Comparison of ENCODE assay signal across 30 cellular contexts in the genomic region with DNA sequence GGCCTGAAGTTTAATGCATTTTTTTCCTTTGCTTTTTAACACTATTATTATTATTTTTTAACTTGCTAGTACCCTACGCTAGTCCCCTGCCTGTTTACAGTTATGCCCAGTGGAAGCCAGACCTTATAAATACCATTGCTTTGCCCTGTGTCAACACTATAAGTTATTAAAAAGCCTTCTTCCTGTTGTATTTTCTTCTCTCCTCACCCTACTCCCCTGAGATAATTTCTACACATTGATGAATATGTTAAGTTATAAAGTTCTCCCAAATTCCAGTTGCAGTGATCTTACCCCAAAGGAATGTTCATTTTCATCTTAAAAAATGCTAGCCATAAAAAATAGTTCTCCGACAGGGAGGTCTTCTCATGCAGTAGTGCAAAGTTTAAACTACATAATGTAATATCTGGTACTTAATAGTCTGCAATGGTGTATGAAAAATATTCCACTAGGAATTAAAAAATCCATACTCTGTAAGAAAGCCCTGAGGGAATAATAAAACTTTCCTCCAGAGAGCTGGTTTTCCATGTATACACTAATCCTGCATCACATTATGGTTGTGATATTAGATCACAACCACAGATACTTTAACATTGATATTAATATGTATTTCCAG. TPM values are rescaled to one million over a fixed set of nuclear protein-coding genes. Genes with fewer than 3 reads are reported as not detected.
DNase-seq lines count a peak whose midpoint lies in the region; FAIRE-seq and TF ChIP-seq lines count a peak whose summit lies in the region.
"Had no signal": no experiment of that assay in that cellular context is flagged by ENCODE, and none has a peak within 500 bp of the region (broad histone marks: within the 10 kb centered on the region; RNA-seq: fewer than 3 reads in every experiment).

No MANE protein-coding gene starts in this region.

- H3K27me3 Mint-ChIP-seq in HFFc6 (ENCODE audit: insufficient read depth) = no peaks in the 10 kb centered on the region; the same call in 1 of the 2 replicates
- H3K27me3 Mint-ChIP-seq: activated CD4-positive, alpha-beta T cell treated with anti-CD3 and anti-CD28 coated beads for 36 hours had no signal

- H3K9me3 ChIP-seq in neuronal stem cell (replicated peaks in 1 of 2; ENCODE audit: control insufficient read depth in 2 of 2, insufficient read depth in 1 of 2, low read depth in 1 of 2, low read length in 2 of 2) (no peaks in the 10 kb centered on the region), tibial artery (no peaks in the 10 kb centered on the region)
- H3K9me3 ChIP-seq: lower lobe of right lung, MG63, ovary, transverse colon had no signal

- H3K27ac Mint-ChIP-seq in HFFc6 = peak overlapping the region; percentile 6; the same call in 1 of the 2 replicates
- H3K27ac Mint-ChIP-seq: activated CD4-positive, alpha-beta T cell treated with anti-CD3 and anti-CD28 coated beads for 36 hours; activated CD8-positive, alpha-beta T cell treated with anti-CD3 and anti-CD28 coated beads, Interleukin-2, amount 10 ng/mL, durations not matched to agents 7 days and 5 days; activated naive CD4-positive, alpha-beta T cell treated with anti-CD3 and anti-CD28 coated beads, Interleukin-2, amount 50 U/mL, for 72 hours; CD14-positive monocyte; natural killer cell had no signal

- no peaks in the 10 kb centered on the region for H3K4me1 ChIP-seq in neuronal stem cell (ENCODE audit: control insufficient read depth in 2 of 2, insufficient read depth in 1 of 2, low read depth in 1 of 2, low read length in 2 of 2)
- peaks cover 0 to 1% (median 0%) of the 10 kb centered on the region in 4 donors for H3K4me1 ChIP-seq in tibial artery
- H3K4me1 ChIP-seq: lower lobe of right lung, transverse colon had no signal

- H3K9me3 Mint-ChIP-seq in HFFc6 = no peaks in the 10 kb centered on the region
- H3K9me3 Mint-ChIP-seq: activated naive CD4-positive, alpha-beta T cell treated with anti-CD3 and anti-CD28 coated beads, Interleukin-2, amount 50 U/mL, for 72 hours; natural killer cell had no signal

- no peak overlapping the region for H4K91ac ChIP-seq in neuronal stem cell (ENCODE audit: low read depth, low read length, poor library complexity)

- no peak for TF ChIP-seq POLR2A in GM12892 (IDR thresholded peaks at IDR 0.05; ENCODE audit: low read depth, low read length)

- no peak overlapping the region for H3K18ac ChIP-seq in neuronal stem cell (ENCODE audit: low read length)

- H3K23ac ChIP-seq in neuronal stem cell (ENCODE audit: low read depth, low read length, poor library complexity) = no peak overlapping the region

- no peak overlapping the region for H4K8ac ChIP-seq in neuronal stem cell (ENCODE audit: low read depth, low read length)

- H2BK12ac ChIP-seq in neuronal stem cell (ENCODE audit: low read length) = no peak overlapping the region

- no peak overlapping the region for H3K27ac ChIP-seq in neuronal stem cell (replicated peaks; ENCODE audit: low read length)
- H3K27ac ChIP-seq in tibial artery = no peak overlapping the region
- H3K27ac ChIP-seq: lower lobe of right lung, ovary, transverse colon, VCaP had no signal

- H3K36me3 ChIP-seq in neuronal stem cell (replicated peaks in 1 of 2; ENCODE audit: control insufficient read depth in 2 of 2, insufficient read depth in 2 of 2, low read length in 2 of 2) = peaks cover 0 to 4% of the 10 kb centered on the region in 2 donors
- H3K36me3 ChIP-seq in tibial artery = peaks cover 6 to 7% (median 7%) of the 10 kb centered on the region in 3 donors
- H3K36me3 ChIP-seq: MG63, ovary had no signal

- no peak overlapping the region for H2AFZ ChIP-seq in neuronal stem cell (ENCODE audit: low read length)

- no peak overlapping the region for H2BK120ac ChIP-seq in neuronal stem cell (ENCODE audit: low read depth, low read length)

- H2BK15ac ChIP-seq in neuronal stem cell (ENCODE audit: low read length) = no peak overlapping the region

- H3K14ac ChIP-seq in neuronal stem cell (ENCODE audit: low read length) = no peak overlapping the region

- H2BK5ac ChIP-seq in neuronal stem cell (ENCODE audit: low read length) = no peak overlapping the region

- TF ChIP-seq CTCF in HFFc6 (IDR thresholded peaks at IDR 0.05) = no peak
- no peak for TF ChIP-seq CTCF in tibial artery (IDR thresholded peaks at IDR 0.05)

- no peak overlapping the region for H3K4ac ChIP-seq in neuronal stem cell (ENCODE audit: low read length)

- H3K4me3 ChIP-seq in neuronal stem cell (ENCODE audit: low read length in 2 of 2) (no peak overlapping the region), tibial artery (no peak overlapping the region)
- H3K4me3 ChIP-seq: lower lobe of right lung, MG63, ovary, transverse colon had no signal

- H3K9ac ChIP-seq in neuronal stem cell (ENCODE audit: low read depth, low read length, poor library complexity) = no peak overlapping the region

- no peak for FAIRE-seq in GM12892 (lab: Jason Lieb, UNC)
- FAIRE-seq: GM19239 had no signal

- DNase-seq in HFFc6 (no peak), astrocyte of the hippocampus (ENCODE audit: low read depth, low spot score) (peak; percentile 4), hepatic stellate cell (ENCODE audit: low spot score) (peak; percentile 8), UCSD-AML1 (lab: John Stamatoyannopoulos, UW; ENCODE audit: unreplicated experiment) (no peak), GM12892 (ENCODE audit: insufficient read length) (no peak), neuronal stem cell (ENCODE audit: low spot score) (no peak), tibial artery (no peak)
- DNase-seq: activated CD4-positive, alpha-beta T cell treated with anti-CD3 and anti-CD28 coated beads for 36 hours; activated CD8-positive, alpha-beta T cell treated with anti-CD3 and anti-CD28 coated beads, Interleukin-2, amount 10 ng/mL, durations not matched to agents 7 days and 5 days; activated effector memory CD4-positive, alpha-beta T cell treated with Interleukin-2 at 50 U/mL for 16 hours; caudate nucleus; DMS79; GOT3; hippocampal formation; KG1; lower lobe of right lung; MG63; natural killer cell; NCI-H1105; NCI-H187 treated with DMSO at 0.1 percent for 48 hours; NCI-H526; ovary; SHP77; stimulated activated CD4-positive, alpha-beta T cell treated with anti-CD3 and anti-CD28 coated beads, Interleukin-15, amount 100 ng/mL, for 24 hours; stimulated activated CD4-positive, alpha-beta T cell treated with anti-CD3 and anti-CD28 coated beads, Interleukin-4, amount 100 ng/mL, for 4 hours; transverse colon had no signal

- H3K27me3 ChIP-seq in neuronal stem cell (ENCODE audit: control insufficient read depth in 3 of 3, insufficient read depth in 3 of 3, low read depth in 1 of 3, low read length in 3 of 3) (no peaks in the 10 kb centered on the region), tibial artery (no peaks in the 10 kb centered on the region)
- H3K27me3 ChIP-seq: MG63, ovary, transverse colon had no signal

- H3K36me3 Mint-ChIP-seq in HFFc6 (ENCODE audit: low read depth) = peaks cover 11% of the 10 kb centered on the region

- H3K79me1 ChIP-seq in neuronal stem cell (ENCODE audit: low read depth, low read length) = no peaks in the 10 kb centered on the region

- no CpG with 5 or more reads among the region's 2 CpGs for WGBS in neuronal stem cell (ENCODE audit: extremely low coverage in 2 of 2, insufficient read length in 2 of 2, insufficient replicate concordance in 1 of 2), 2 donors

- no peak overlapping the region for H3K4me2 ChIP-seq in neuronal stem cell (ENCODE audit: insufficient read depth, low read length, poor library complexity, severe bottlenecking)

- H2AK5ac ChIP-seq in neuronal stem cell (ENCODE audit: low read depth, low read length) = no peak overlapping the region

- intact Hi-C loops in tibial artery (cut with DNase I; ENCODE audit: low total_unique reads) = no loop called here

- peaks cover 20% of the 10 kb centered on the region for H3K4me1 Mint-ChIP-seq in HFFc6 (ENCODE audit: low read depth)
- H3K4me1 Mint-ChIP-seq: activated CD4-positive, alpha-beta T cell treated with anti-CD3 and anti-CD28 coated beads for 36 hours; CD14-positive monocyte had no signal

- H3K4me3 Mint-ChIP-seq in HFFc6 = peak overlapping the region; percentile 6; the same call in 1 of the 2 replicates
- H3K4me3 Mint-ChIP-seq: activated CD4-positive, alpha-beta T cell treated with anti-CD3 and anti-CD28 coated beads for 36 hours; activated CD8-positive, alpha-beta T cell treated with anti-CD3 and anti-CD28 coated beads, Interleukin-2, amount 10 ng/mL, durations not matched to agents 7 days and 5 days; CD14-positive monocyte; natural killer cell had no signal

RNA-seq across cellular contexts. Expression of a gene that starts 58.6 kb away (rescaled TPM):
- total RNA-seq in HFFc6 (2021; fragmentation: NEBNext Ultra II Directional; extraction: Animal tissue kit (Norgen Biotek cat#: 25700)) = 10 to 100 TPM; 10.2 to 14.3 (median 13.3) TPM
- polyA plus RNA-seq in GM12892 (2012; ENCODE audit: missing spikeins) = 9.2 TPM
- 21.6 TPM for polyA plus RNA-seq in neuronal stem cell (2013, experiment 1 of 2)
- polyA plus RNA-seq in neuronal stem cell (2013, experiment 2 of 2) = 21.5 TPM

Comparison
In these comparisons a context has a peak if more than half of its experiments do, and no peak if none do; other contexts are left out.
1. DNase-seq: peak in astrocyte of the hippocampus (single experiment) and hepatic stellate cell (single experiment); none in HFFc6 (single experiment), UCSD-AML1 (single experiment), GM12892 (single experiment), neuronal stem cell (single experiment) and tibial artery (0 of 2).